ENCODE assay signal across 8 cellular contexts in genomic region chr1:17919525-17920439, GRCh38.
DNase-seq lines count a peak whose midpoint lies in the region; ATAC-seq, FAIRE-seq and TF ChIP-seq lines count a peak whose summit lies in the region.

No MANE protein-coding gene starts in this region.

- H4K20me1 ChIP-seq in H1 (replicated peaks in 1 of 2; ENCODE audit: control insufficient read depth in 1 of 2, insufficient read depth in 2 of 2, low read length in 2 of 2) = no peaks in the 10 kb centered on the region

- TF ChIP-seq POLR2A in H1 (IDR thresholded peaks at IDR 0.05; ENCODE audit: control extremely low read depth in 1 of 2, low read depth in 2 of 2, low read length in 2 of 2) = no peak

- no peak overlapping the region for H3K4me2 ChIP-seq in H1 (ENCODE audit: insufficient read depth in 1 of 2, low read depth in 2 of 2, low read length in 2 of 2)

- TF ChIP-seq CTCF in H1 (IDR thresholded peaks at IDR 0.05; ENCODE audit: control extremely low read depth in 1 of 3, insufficient read depth in 1 of 3, low read depth in 1 of 3, low read length in 3 of 3) (peak; percentile 76 to 89 (median 81)), retinal pigment epithelial cell (conservative IDR thresholded peaks at IDR 0.05; ENCODE audit: low read depth, low read length) (peak; percentile 29)

- H3K23ac ChIP-seq in H1 (ENCODE audit: insufficient read length) = no peak overlapping the region

- FAIRE-seq in H1 (lab: Jason Lieb, UNC) = peak; percentile 75

- no peak overlapping the region for H2AK5ac ChIP-seq in H1 (ENCODE audit: low read depth, low read length)

- DNase-seq in SHP77 (lab: John Stamatoyannopoulos, UW) (peak; percentile 43 to 52), SHP77 treated with DMSO at 0.1 percent for 48 hours (lab: John Stamatoyannopoulos, UW) (no peak), NCI-H2196 (lab: John Stamatoyannopoulos, UW; ENCODE audit: unreplicated experiment) (peak; percentile 57), H1 (ENCODE audit: low read depth in 1 of 2, low spot score in 2 of 2) (peak; percentile 21 to 79), retinal pigment epithelial cell (ENCODE audit: low read depth) (no peak), NCI-H446 treated with DMSO at 0.1 percent for 48 hours (lab: John Stamatoyannopoulos, UW) (no peak)
- no peak for DNase-seq in effector CD4-positive, alpha-beta T cell

- H3K27ac ChIP-seq in H1 (ENCODE audit: low read depth, low read length) = no peak overlapping the region

- WGBS in H1 (ENCODE audit: extremely low coverage in 1 of 2, insufficient coverage in 1 of 2, insufficient read length in 1 of 2, insufficient replicate concordance in 2 of 2, low coverage in 1 of 2, low lambda C conversion rate in 2 of 2, missing lambda C conversion rate in 1 of 2), 2 experiments = 59% methylated on average over 10 of the region's 10 CpGs; no CpG with 5 or more reads in 1 of the 2 experiments

- 0 out of 2 replicates have a peak overlapping the region, but pooled peaks have one; percentile 13 for H2BK15ac ChIP-seq in H1 (ENCODE audit: low read length)

- H3K4me3 ChIP-seq in H1 (ENCODE audit: extremely low read depth in 1 of 4, insufficient read depth in 2 of 4, low read depth in 3 of 4, low read length in 4 of 4) (no peak overlapping the region), retinal pigment epithelial cell (ENCODE audit: low read length) (no peak overlapping the region)

- H4K5ac ChIP-seq in H1 (ENCODE audit: insufficient read length, low read depth, low read length) = no peak overlapping the region

- peaks cover 0 to 4% (median 2%) of the 10 kb centered on the region in 4 experiments; a peak in 4 of 7 replicates for H3K27me3 ChIP-seq in H1 (replicated peaks in 1 of 4; ENCODE audit: control insufficient read depth in 3 of 4, extremely low read depth in 1 of 4, insufficient read depth in 3 of 4, low read length in 3 of 4)

- H2BK5ac ChIP-seq in H1 (ENCODE audit: low read depth, low read length) = no peak overlapping the region

- TF ChIP-seq RAD21 in H1 (IDR thresholded peaks at IDR 0.05 in 1 of 2, conservative IDR thresholded peaks at IDR 0.05 in 1 of 2; ENCODE audit: low read depth in 2 of 2, low read length in 2 of 2) = peak; percentile 92 to 93

- H2BK120ac ChIP-seq in H1 (replicated peaks; ENCODE audit: low read depth, low read length) = no peak overlapping the region

- no peak overlapping the region for H3K9ac ChIP-seq in H1 (replicated peaks in 1 of 4; ENCODE audit: extremely low read depth in 1 of 4, low read depth in 3 of 4, low read length in 3 of 4)

- H3K18ac ChIP-seq in H1 (ENCODE audit: extremely low read depth, low read length) = no peak overlapping the region

- H3K4ac ChIP-seq in H1 (replicated peaks; ENCODE audit: insufficient read length, low read depth, low read length) = no peak overlapping the region

- no peak overlapping the region for H4K8ac ChIP-seq in H1 (ENCODE audit: extremely low read depth, insufficient read depth, low read length)

- H2BK12ac ChIP-seq in H1 (ENCODE audit: low read depth, low read length) = no peak overlapping the region

- H2BK20ac ChIP-seq in H1 (ENCODE audit: low read length) = no peak overlapping the region

- H2AFZ ChIP-seq in H1 (ENCODE audit: low read length) = no peak overlapping the region

- H3K36me3 ChIP-seq in H1 (ENCODE audit: control insufficient read depth in 2 of 4, insufficient read depth in 4 of 4, low read length in 3 of 4) = no peaks in the 10 kb centered on the region

- H3K79me1 ChIP-seq in H1 (ENCODE audit: low read depth, low read length) = no peaks in the 10 kb centered on the region

- 0 out of 4 replicates have a peak, but pooled peaks cover 0 to 3% of the 10 kb centered on the region in 2 experiments for H3K9me3 ChIP-seq in H1 (ENCODE audit: insufficient read depth in 2 of 2, low read depth in 1 of 2, low read length in 1 of 2)

- H3K14ac ChIP-seq in H1 (ENCODE audit: insufficient read length) = no peak overlapping the region

- no peaks in the 10 kb centered on the region for H3K79me2 ChIP-seq in H1 (ENCODE audit: control insufficient read depth in 1 of 2, insufficient read depth in 2 of 2, low read length in 2 of 2)

- CTCF ChIA-PET in H1 (lab: Charles Lee; ENCODE audit: partially characterized antibody) = interaction anchor here (0.6 to 4.1 kb wide), 24 partner anchors 9 to 1422 kb away, joined by 3 to 16 read pairs (median 3); no protein-coding TSS in a partner anchor

- POLR2A ChIA-PET in H1 (lab: Charles Lee; ENCODE audit: partially characterized antibody) = no interaction called here

- peaks cover 0 to 8% (median 1%) of the 10 kb centered on the region in 4 experiments; a peak in 2 of 7 replicates for H3K4me1 ChIP-seq in H1 (replicated peaks in 1 of 4; ENCODE audit: control insufficient read depth in 3 of 4, insufficient read depth in 4 of 4, low read length in 3 of 4)

- H4K91ac ChIP-seq in H1 (replicated peaks; ENCODE audit: insufficient read length, low read length) = no peak overlapping the region

- no peak for TF ChIP-seq EP300 in H1 (IDR thresholded peaks at IDR 0.05; ENCODE audit: borderline replicate concordance in 1 of 2, low read depth in 2 of 2, low read length in 2 of 2)

- H3K23me2 ChIP-seq in H1 (ENCODE audit: low read depth, low read length) = no peaks in the 10 kb centered on the region; the same call in 1 of the 2 replicates

- no peak for ATAC-seq in HG03097 (IDR thresholded peaks at IDR 0.05; ENCODE audit: low FRiP score, unreplicated experiment)

- no peak overlapping the region for H3K56ac ChIP-seq in H1 (replicated peaks; ENCODE audit: insufficient read length, low read depth, low read length)

TF ChIP-seq in H1, 55 proteins besides CTCF, POLR2A, EP300 and RAD21:
- TF ChIP-seq SIN3A (conservative IDR thresholded peaks at IDR 0.05 in 1 of 2, IDR thresholded peaks at IDR 0.05 in 1 of 2; ENCODE audit: low read depth in 1 of 2, low read length in 2 of 2) (peak; percentile 52 to 66; a peak in 1 of 4 replicates), RFX5 (IDR thresholded peaks at IDR 0.05; ENCODE audit: borderline replicate concordance, low read depth, low read length) (no peak), YY1 (IDR thresholded peaks at IDR 0.05; ENCODE audit: low read depth, low read length) (0 out of 2 replicates have a peak, but pooled peaks have one; percentile 26), TAF1 (IDR thresholded peaks at IDR 0.05; ENCODE audit: low read depth, low read length) (no peak)

Comparison
In these comparisons a context has a peak if more than half of its experiments do, and no peak if none do; other contexts are left out.
1. DNase-seq: peak in SHP77 (2 of 2), NCI-H2196 (single experiment) and H1 (2 of 2); none in SHP77 treated with DMSO at 0.1 percent for 48 hours (single experiment), retinal pigment epithelial cell (single experiment), NCI-H446 treated with DMSO at 0.1 percent for 48 hours (single experiment) and effector CD4-positive, alpha-beta T cell (single experiment).